11 cellular contexts compared by ENCODE assay signal in genomic region chr1:116006486-116006964, GRCh38. TPM values are rescaled to one million over a fixed set of nuclear protein-coding genes. Genes with fewer than 3 reads are reported as not detected.
DNase-seq lines count a peak whose midpoint lies in the region; ATAC-seq and TF ChIP-seq lines count a peak whose summit lies in the region.
"Had no signal": no experiment of that assay in that cellular context is flagged by ENCODE, and none has a peak within 500 bp of the region (broad histone marks: within the 10 kb centered on the region; RNA-seq: fewer than 3 reads in every experiment).

No MANE protein-coding gene starts in this region.

- H3K27ac Mint-ChIP-seq in CD8-positive, alpha-beta memory T cell: peak overlapping the region; percentile 68 to 96 (median 90)
- H3K27ac Mint-ChIP-seq in activated naive CD4-positive, alpha-beta T cell treated with anti-CD3 and anti-CD28 coated beads, Interleukin-2, amount 50 U/mL, for 72 hours: peak overlapping the region; percentile 51 to 94
- no peak overlapping the region for H3K27ac Mint-ChIP-seq in HFFc6

- H3K27ac ChIP-seq in CD8-positive, alpha-beta memory T cell (ENCODE audit: low read depth, low read length): no peak overlapping the region
- H3K27ac ChIP-seq: right lobe of liver, SK-N-MC, thoracic aorta had no signal

- POLR2A ChIA-PET in CD8-positive, alpha-beta memory T cell (lab: Charles Lee): no interaction called here

- TF ChIP-seq CTCF in HFFc6 (IDR thresholded peaks at IDR 0.05): no peak

- H3K27me3 Mint-ChIP-seq in CD8-positive, alpha-beta memory T cell: peaks cover 6 to 11% of the 10 kb centered on the region in 2 donors
- H3K27me3 Mint-ChIP-seq in HFFc6 (ENCODE audit: insufficient read depth): no peaks in the 10 kb centered on the region

- DNase-seq in CD8-positive, alpha-beta memory T cell: peak in 2 of 5 donors; percentile 8 to 20
- DNase-seq in activated naive CD4-positive, alpha-beta T cell treated with anti-CD3 and anti-CD28 coated beads, Interleukin-2, amount 50 U/mL, for 72 hours (ENCODE audit: low spot score in 2 of 2): no peak
- DNase-seq in NCI-H524 treated with DMSO at 0.1 percent for 48 hours (lab: John Stamatoyannopoulos, UW) (no peak), NCI-H82 treated with DMSO at 0.1 percent for 48 hours (lab: John Stamatoyannopoulos, UW; ENCODE audit: unreplicated experiment) (no peak), HuH-7 (ENCODE audit: low spot score) (no peak), HFFc6 (no peak)
- DNase-seq: right lobe of liver had no signal

- CTCF ChIA-PET in CD8-positive, alpha-beta memory T cell (lab: Charles Lee): interaction anchor here (0.8 kb wide), 1 partner anchor 13 kb away, joined by 5 read pairs; no protein-coding TSS in a partner anchor

- H3K36me3 Mint-ChIP-seq in CD8-positive, alpha-beta memory T cell: peaks cover 0 to 7% (median 0%) of the 10 kb centered on the region in 3 donors
- peaks cover 3 to 7% of the 10 kb centered on the region in 2 donors for H3K36me3 Mint-ChIP-seq in activated naive CD4-positive, alpha-beta T cell treated with anti-CD3 and anti-CD28 coated beads, Interleukin-2, amount 50 U/mL, for 72 hours
- H3K36me3 Mint-ChIP-seq in HFFc6 (ENCODE audit: low read depth): peaks cover 29% of the 10 kb centered on the region

- peaks cover 0 to 2% (median 0%) of the 10 kb centered on the region in 5 donors for H3K9me3 Mint-ChIP-seq in CD8-positive, alpha-beta memory T cell
- H3K9me3 Mint-ChIP-seq in activated naive CD4-positive, alpha-beta T cell treated with anti-CD3 and anti-CD28 coated beads, Interleukin-2, amount 50 U/mL, for 72 hours: peaks cover 4 to 6% of the 10 kb centered on the region in 2 donors
- H3K9me3 Mint-ChIP-seq in HFFc6: no peaks in the 10 kb centered on the region

- peak overlapping the region; percentile 44 for H3K4me3 ChIP-seq in CD8-positive, alpha-beta memory T cell (ENCODE audit: low read length)
- H3K4me3 ChIP-seq: right lobe of liver, SK-N-MC, thoracic aorta had no signal

- no peaks in the 10 kb centered on the region for H3K36me3 ChIP-seq in CD8-positive, alpha-beta memory T cell (ENCODE audit: insufficient read depth, low read length)
- H3K36me3 ChIP-seq: right lobe of liver, thoracic aorta had no signal

- H3K4me3 Mint-ChIP-seq in CD8-positive, alpha-beta memory T cell: peak overlapping the region; percentile 71 to 84 (median 80)
- H3K4me3 Mint-ChIP-seq in HFFc6: no peak overlapping the region

- ATAC-seq in GM19372 (IDR thresholded peaks at IDR 0.05; ENCODE audit: low read depth, unreplicated experiment) (peak; percentile 87), HG03060 (IDR thresholded peaks at IDR 0.05; ENCODE audit: low read depth, unreplicated experiment) (peak; percentile 91)
- peak; percentile 86 to 91 for ATAC-seq in activated naive CD4-positive, alpha-beta T cell treated with anti-CD3 and anti-CD28 coated beads, Interleukin-2, amount 50 U/mL, for 72 hours

- H3K4me1 Mint-ChIP-seq in CD8-positive, alpha-beta memory T cell: peaks cover 11 to 21% (median 17%) of the 10 kb centered on the region in 3 donors
- H3K4me1 Mint-ChIP-seq in HFFc6 (ENCODE audit: low read depth): peaks cover 37% of the 10 kb centered on the region

- H3K4me1 ChIP-seq in CD8-positive, alpha-beta memory T cell (ENCODE audit: insufficient read depth, low read length): peaks cover 11% of the 10 kb centered on the region
- H3K4me1 ChIP-seq: right lobe of liver had no signal

- H3K27me3 ChIP-seq in CD8-positive, alpha-beta memory T cell (ENCODE audit: insufficient read depth, low read length, poor library complexity, severe bottlenecking): no peaks in the 10 kb centered on the region
- H3K27me3 ChIP-seq: right lobe of liver had no signal

- H3K9me3 ChIP-seq in CD8-positive, alpha-beta memory T cell (ENCODE audit: low read length): no peaks in the 10 kb centered on the region
- H3K9me3 ChIP-seq: right lobe of liver, thoracic aorta had no signal

RNA-seq across cellular contexts. Expression of gene SLC22A15, which starts 30.2 kb away (rescaled TPM):
- 1 to 10 TPM in 1 of 2 experiments, under 1 TPM in 1; 0.68 to 1.2 TPM for total RNA-seq in CD8-positive, alpha-beta memory T cell
- polyA plus RNA-seq in CD8-positive, alpha-beta memory T cell: not detected
- total RNA-seq in activated naive CD4-positive, alpha-beta T cell treated with anti-CD3 and anti-CD28 coated beads, Interleukin-2, amount 50 U/mL, for 72 hours: under 1 TPM; 0.16 to 0.25 TPM
- 1 to 10 TPM; 3.2 to 5.9 (median 4.1) TPM for total RNA-seq in HFFc6 (2021; fragmentation: NEBNext Ultra II Directional; extraction: Animal tissue kit (Norgen Biotek cat#: 25700))
